Comparison of ENCODE assay signal across 1 cellular context in genomic region chr10:90470971-90471370, GRCh38.
TF ChIP-seq lines count a peak whose summit lies in the region.

No MANE protein-coding gene starts in this region.

TF ChIP-seq in HEK293, 187 proteins besides CTCF, POLR2A, EP300 and RAD21 (continued from another document):
- TF ChIP-seq ZNF16 (tag by site-specific recombination; IDR thresholded peaks at IDR 0.05; ENCODE audit: low read depth) (no peak), ZNF394 (tag by site-specific recombination; IDR thresholded peaks at IDR 0.05; ENCODE audit: borderline replicate concordance) (no peak), SCRT1 (tag by site-specific recombination; IDR thresholded peaks at IDR 0.05; ENCODE audit: borderline replicate concordance) (no peak), PATZ1 (tag by site-specific recombination; IDR thresholded peaks at IDR 0.05) (no peak), ZNF214 (tag by site-specific recombination; IDR thresholded peaks at IDR 0.05; ENCODE audit: borderline replicate concordance) (no peak), KLF10 (tag by site-specific recombination; IDR thresholded peaks at IDR 0.05) (no peak), ZFP69B (tag by site-specific recombination; IDR thresholded peaks at IDR 0.05) (no peak), ZNF26 (tag by site-specific recombination; IDR thresholded peaks at IDR 0.05) (no peak), ZNF155 (tag by site-specific recombination; IDR thresholded peaks at IDR 0.05) (no peak), ZNF488 (tag by site-specific recombination; IDR thresholded peaks at IDR 0.05) (no peak), GLIS1 (tag by site-specific recombination; IDR thresholded peaks at IDR 0.05) (peak; percentile 94), ZNF148 (tag by site-specific recombination; IDR thresholded peaks at IDR 0.05; ENCODE audit: borderline replicate concordance) (no peak), PRDM6 (tag by site-specific recombination; IDR thresholded peaks at IDR 0.05) (0 out of 2 replicates have a peak, but pooled peaks have one; percentile 36), ZNF518A (tag by site-specific recombination; conservative IDR thresholded peaks at IDR 0.05; ENCODE audit: low read depth) (no peak), OSR2 (tag by site-specific recombination; IDR thresholded peaks at IDR 0.05) (peak; percentile 43; the same call in 1 of the 2 replicates)
